Comparison of ENCODE assay signal across 11 cellular contexts in the genomic region with DNA sequence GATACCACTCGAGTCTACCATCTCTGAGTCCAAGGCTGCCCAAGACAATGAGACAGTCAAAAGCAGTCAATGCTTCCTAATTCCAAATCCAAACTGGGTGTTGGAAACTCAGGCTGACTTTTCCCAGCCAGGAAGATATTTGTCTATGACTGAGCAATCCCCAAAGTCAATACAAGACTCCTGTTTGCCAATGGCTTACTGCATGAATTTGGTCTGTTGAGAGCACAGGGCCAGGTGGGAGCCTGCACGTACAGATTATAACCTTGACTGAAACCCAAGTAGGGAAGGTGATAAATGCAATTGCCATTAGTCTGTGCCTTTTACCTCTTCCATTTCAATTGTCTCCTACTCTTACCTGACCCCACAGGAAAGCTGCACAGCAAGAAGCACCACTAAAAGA.
"Had no signal": no experiment of that assay in that cellular context is flagged by ENCODE, and none has a peak within 500 bp of the region (broad histone marks: within the 10 kb centered on the region; RNA-seq: fewer than 3 reads in every experiment).

No MANE protein-coding gene starts in this region.

- H3K9me3 ChIP-seq: left lung, mucosa of descending colon, pancreas, tibial nerve, uterus had no signal

- DNase-seq: activated naive CD4-positive, alpha-beta T cell treated with Interleukin-2 at 50 U/mL for 16 hours; activated T-cell treated with anti-CD3 and anti-CD28 coated beads for 4 hours; anterior cingulate cortex; brain microvascular endothelial cell; left lung; mucosa of descending colon; naive thymus-derived CD4-positive, alpha-beta T cell; pancreas; uterus had no signal

- H3K27me3 ChIP-seq: brain microvascular endothelial cell, left lung, pancreas, tibial nerve, uterus had no signal

- H3K4me3 ChIP-seq: coronary artery, left lung, mucosa of descending colon, pancreas, tibial nerve, uterus had no signal

- H3K4me1 ChIP-seq: left lung, pancreas, tibial nerve, uterus had no signal

- H3K36me3 ChIP-seq: brain microvascular endothelial cell, left lung, pancreas, tibial nerve, uterus had no signal

- H3K27ac ChIP-seq: brain microvascular endothelial cell, coronary artery, left lung, pancreas, tibial nerve, uterus had no signal
